17 cellular contexts compared by ENCODE assay signal in genomic region chr4:173703076-173703475, GRCh38.
DNase-seq lines count a peak whose midpoint lies in the region; FAIRE-seq and TF ChIP-seq lines count a peak whose summit lies in the region.
"Had no signal": no experiment of that assay in that cellular context is flagged by ENCODE, and none has a peak within 500 bp of the region (broad histone marks: within the 10 kb centered on the region; RNA-seq: fewer than 3 reads in every experiment).

No MANE protein-coding gene starts in this region.

- no peak overlapping the region for H2BK15ac ChIP-seq in H1 (ENCODE audit: low read length)

- no peaks in the 10 kb centered on the region for H3K9me3 Mint-ChIP-seq in Calu3 (ENCODE audit: low read depth, unreplicated experiment)
- H3K9me3 Mint-ChIP-seq: GM23338, H9 had no signal

- TF ChIP-seq RAD21 in H1 (IDR thresholded peaks at IDR 0.05 in 1 of 2, conservative IDR thresholded peaks at IDR 0.05 in 1 of 2; ENCODE audit: low read depth in 2 of 2, low read length in 2 of 2) = no peak

- POLR2A ChIA-PET in H1 (lab: Charles Lee; ENCODE audit: partially characterized antibody) = no interaction called here

- H3K4me2 ChIP-seq in H1 (ENCODE audit: insufficient read depth in 1 of 2, low read depth in 2 of 2, low read length in 2 of 2) = no peak overlapping the region
- H3K4me2 ChIP-seq: A549, GM23338 had no signal

- H3K23me2 ChIP-seq in H1 (ENCODE audit: low read depth, low read length) = no peaks in the 10 kb centered on the region

- H2BK5ac ChIP-seq in H1 (ENCODE audit: low read depth, low read length) = no peak overlapping the region

- no peak overlapping the region for H2BK120ac ChIP-seq in H1 (replicated peaks; ENCODE audit: low read depth, low read length)

- H2AK5ac ChIP-seq in H1 (ENCODE audit: low read depth, low read length) = no peak overlapping the region

- CTCF ChIA-PET in H1 (lab: Charles Lee; ENCODE audit: partially characterized antibody) = no interaction called here
- CTCF ChIA-PET in Calu3 (lab: Charles Lee) = no interaction called here

- intact Hi-C loops in Calu3 (cut with micrococcal nuclease; ENCODE audit: unreplicated experiment) = no loop called here

- no peaks in the 10 kb centered on the region for H3K27me3 Mint-ChIP-seq in Calu3 (ENCODE audit: unreplicated experiment)
- H3K27me3 Mint-ChIP-seq: IgD-negative memory B cell had no signal

- no peak overlapping the region for H2BK12ac ChIP-seq in H1 (ENCODE audit: low read depth, low read length)

- no TSS peak for BruUV-seq in Calu3 (replicated peaks; lab: Mats Ljungman, UMichigan)

- H3K56ac ChIP-seq in H1 (replicated peaks; ENCODE audit: insufficient read length, low read depth, low read length) = peak overlapping the region; percentile 62

- H3K27ac Mint-ChIP-seq in Calu3 (ENCODE audit: unreplicated experiment) = no peak overlapping the region
- H3K27ac Mint-ChIP-seq: CD4-positive, alpha-beta memory T cell; GM23338; H9; HFFc6; IgD-negative memory B cell had no signal

- no peak overlapping the region for H3K27ac ChIP-seq in H1 (ENCODE audit: low read depth, low read length)
- H3K27ac ChIP-seq: A549, C4-2B had no signal

- no peak overlapping the region for H4K5ac ChIP-seq in H1 (ENCODE audit: insufficient read length, low read depth, low read length)

- H2BK20ac ChIP-seq in H1 (ENCODE audit: low read length) = no peak overlapping the region

- H4K8ac ChIP-seq in H1 (ENCODE audit: extremely low read depth, insufficient read depth, low read length) = no peak overlapping the region

- TF ChIP-seq EP300 in H1 (IDR thresholded peaks at IDR 0.05; ENCODE audit: borderline replicate concordance in 1 of 2, low read depth in 2 of 2, low read length in 2 of 2) = no peak

- no peak overlapping the region for H3K4ac ChIP-seq in H1 (replicated peaks; ENCODE audit: insufficient read length, low read depth, low read length)

- TF ChIP-seq CTCF in H1 (IDR thresholded peaks at IDR 0.05; ENCODE audit: control extremely low read depth in 1 of 3, insufficient read depth in 1 of 3, low read depth in 1 of 3, low read length in 3 of 3) (no peak), foreskin fibroblast (IDR thresholded peaks at IDR 0.05; ENCODE audit: low read depth, low read length) (no peak), Calu3 (IDR thresholded peaks at IDR 0.05; ENCODE audit: unreplicated experiment) (no peak)

- no peak overlapping the region for H3K9ac ChIP-seq in H1 (replicated peaks in 1 of 4; ENCODE audit: extremely low read depth in 1 of 4, low read depth in 3 of 4, low read length in 3 of 4)

- no peak overlapping the region for H3K23ac ChIP-seq in H1 (ENCODE audit: insufficient read length)

- no peak overlapping the region for H3K4me3 ChIP-seq in H1 (ENCODE audit: extremely low read depth in 1 of 4, insufficient read depth in 2 of 4, low read depth in 3 of 4, low read length in 4 of 4)
- no peak overlapping the region for H3K4me3 ChIP-seq in foreskin fibroblast (ENCODE audit: low read depth in 1 of 2, low read length in 2 of 2)
- H3K4me3 ChIP-seq: A549, GM23338 had no signal

- H3K4me3 Mint-ChIP-seq in Calu3 (ENCODE audit: low read depth, unreplicated experiment) = no peak overlapping the region
- H3K4me3 Mint-ChIP-seq: CD4-positive, alpha-beta memory T cell; GM23338; H9; HFFc6; IgD-negative memory B cell had no signal

- H3K14ac ChIP-seq in H1 (ENCODE audit: insufficient read length) = no peak overlapping the region

- no peaks in the 10 kb centered on the region for H3K4me1 Mint-ChIP-seq in Calu3 (ENCODE audit: low read depth, unreplicated experiment)
- H3K4me1 Mint-ChIP-seq: CD4-positive, alpha-beta memory T cell; IgD-negative memory B cell had no signal

- no peaks in the 10 kb centered on the region for H3K36me3 Mint-ChIP-seq in Calu3 (ENCODE audit: insufficient read depth, unreplicated experiment)
- H3K36me3 Mint-ChIP-seq: CD4-positive, alpha-beta memory T cell; IgD-negative memory B cell had no signal

- H3K79me1 ChIP-seq in H1 (ENCODE audit: low read depth, low read length) = no peaks in the 10 kb centered on the region

- H2AFZ ChIP-seq in H1 (ENCODE audit: low read length) = no peak overlapping the region
- H2AFZ ChIP-seq: GM23338 had no signal

- H3K27me3 ChIP-seq in H1 (replicated peaks in 1 of 4; ENCODE audit: control insufficient read depth in 3 of 4, extremely low read depth in 1 of 4, insufficient read depth in 3 of 4, low read length in 3 of 4) = peaks cover 0 to 1% (median 0%) of the 10 kb centered on the region in 4 experiments; a peak in 1 of 7 replicates
- H3K27me3 ChIP-seq: BE2C had no signal

- TF ChIP-seq POLR2A in H1 (IDR thresholded peaks at IDR 0.05; ENCODE audit: control extremely low read depth in 1 of 2, low read depth in 2 of 2, low read length in 2 of 2) = no peak

- no peaks in the 10 kb centered on the region for H3K4me1 ChIP-seq in H1 (replicated peaks in 1 of 4; ENCODE audit: control insufficient read depth in 3 of 4, insufficient read depth in 4 of 4, low read length in 3 of 4)
- H3K4me1 ChIP-seq: A549, BE2C had no signal

- no peak overlapping the region for H4K91ac ChIP-seq in H1 (replicated peaks; ENCODE audit: insufficient read length, low read length)

- no peaks in the 10 kb centered on the region for H3K9me3 ChIP-seq in H1 (ENCODE audit: insufficient read depth in 2 of 2, low read depth in 1 of 2, low read length in 1 of 2)
- H3K9me3 ChIP-seq: A549, BE2C had no signal

- DNase-seq in LHCN-M2 (ENCODE audit: low read depth) (peak; percentile 1), H1 (ENCODE audit: low read depth in 1 of 2, low spot score in 2 of 2) (no peak), foreskin fibroblast (peak; percentile 3 to 55), NCI-H2196 (lab: John Stamatoyannopoulos, UW; ENCODE audit: unreplicated experiment) (no peak), Calu3 (no peak), T1000 (lab: John Stamatoyannopoulos, UW) (no peak)
- DNase-seq: BE2C; CD4-positive, alpha-beta memory T cell; DMS153; GF-D8; H9; HFFc6 had no signal

- H3K18ac ChIP-seq in H1 (ENCODE audit: extremely low read depth, low read length) = no peak overlapping the region

- no peaks in the 10 kb centered on the region for H3K79me2 ChIP-seq in H1 (ENCODE audit: control insufficient read depth in 1 of 2, insufficient read depth in 2 of 2, low read length in 2 of 2)

- H4K20me1 ChIP-seq in H1 (replicated peaks in 1 of 2; ENCODE audit: control insufficient read depth in 1 of 2, insufficient read depth in 2 of 2, low read length in 2 of 2) = no peaks in the 10 kb centered on the region

- no peak for FAIRE-seq in H1 (lab: Jason Lieb, UNC)
- FAIRE-seq: A549, D721Med had no signal

- 87% methylated on average over 4 of the region's 4 CpGs; no CpG with 5 or more reads in 1 of the 2 experiments for WGBS in H1 (ENCODE audit: extremely low coverage in 1 of 2, insufficient coverage in 1 of 2, insufficient read length in 1 of 2, insufficient replicate concordance in 2 of 2, low coverage in 1 of 2, low lambda C conversion rate in 2 of 2, missing lambda C conversion rate in 1 of 2), 2 experiments

- no peaks in the 10 kb centered on the region for H3K36me3 ChIP-seq in H1 (ENCODE audit: control insufficient read depth in 2 of 4, insufficient read depth in 4 of 4, low read length in 3 of 4)
- H3K36me3 ChIP-seq: BE2C had no signal

TF ChIP-seq in H1, 55 proteins besides CTCF, POLR2A, EP300 and RAD21:
- TF ChIP-seq SIRT6 (IDR thresholded peaks at IDR 0.05; ENCODE audit: low read length) = no peak
- no peak for TF ChIP-seq JUN (IDR thresholded peaks at IDR 0.05; ENCODE audit: low read depth, low read length)
- no peak for TF ChIP-seq ZNF274 (IDR thresholded peaks at IDR 0.05; ENCODE audit: borderline replicate concordance, extremely low read depth, low read length)
- no peak for TF ChIP-seq JUND (IDR thresholded peaks at IDR 0.05; ENCODE audit: low read length)
- no peak for TF ChIP-seq ASH2L (IDR thresholded peaks at IDR 0.05; ENCODE audit: low read length)
- TF ChIP-seq USF2 (IDR thresholded peaks at IDR 0.05; ENCODE audit: low read length) = no peak
- no peak for TF ChIP-seq RXRA (IDR thresholded peaks at IDR 0.05; ENCODE audit: insufficient read depth, low read depth, low read length)
- TF ChIP-seq SP2 (IDR thresholded peaks at IDR 0.05; ENCODE audit: low read length) = no peak
- TF ChIP-seq POLR2AphosphoS5 (IDR thresholded peaks at IDR 0.05; ENCODE audit: low read depth, low read length) = no peak
- TF ChIP-seq HDAC2 (IDR thresholded peaks at IDR 0.05; ENCODE audit: borderline replicate concordance in 1 of 2, low read depth in 2 of 2, low read length in 2 of 2) = no peak

Comparison
In these comparisons a context has a peak if more than half of its experiments do, and no peak if none do; other contexts are left out.
1. DNase-seq: peak in LHCN-M2 (single experiment) and foreskin fibroblast (2 of 2); none in H1 (0 of 2), NCI-H2196 (single experiment), Calu3 (single experiment) and T1000 (single experiment).